1 cellular context compared by ENCODE assay signal in the genomic region with DNA sequence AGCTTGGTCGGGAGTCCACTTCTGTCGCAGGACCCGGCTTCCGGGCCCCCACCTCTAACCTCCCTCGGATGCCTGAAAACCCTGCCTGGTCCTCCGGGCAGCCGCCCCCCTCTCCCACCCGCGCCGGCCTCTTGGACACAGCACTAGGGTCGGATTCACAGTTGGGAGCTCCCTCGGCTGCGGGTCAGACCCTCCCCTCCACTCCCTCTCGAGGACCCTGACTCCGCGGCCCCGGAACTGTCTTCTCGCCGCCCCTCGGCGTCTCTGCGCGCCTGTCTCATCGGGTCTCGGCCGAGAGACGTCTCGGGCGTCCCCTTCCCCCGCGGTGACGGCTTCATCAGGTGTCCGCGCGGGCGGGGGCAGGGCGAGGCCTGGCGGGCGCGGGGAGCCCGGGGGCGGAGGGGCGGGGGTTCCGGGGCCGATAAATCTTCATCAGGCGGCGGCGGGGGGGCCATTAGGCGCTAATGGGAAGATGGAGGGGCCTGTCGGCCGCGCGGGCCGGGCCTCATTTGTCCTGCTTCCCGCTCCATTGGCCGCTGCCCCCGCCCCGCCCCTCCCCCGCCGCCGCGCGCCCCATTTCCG.
TF ChIP-seq lines count a peak whose summit lies in the region.

No MANE protein-coding gene starts in this region.

TF ChIP-seq in H1, 55 proteins besides CTCF, POLR2A, EP300 and RAD21:
- TF ChIP-seq PHF8 (conservative IDR thresholded peaks at IDR 0.05; ENCODE audit: low read depth, low read length): no peak
- peak; percentile 45 for TF ChIP-seq KDM4A (IDR thresholded peaks at IDR 0.05; ENCODE audit: low read depth, low read length, severe bottlenecking)
- TF ChIP-seq TAF1 (IDR thresholded peaks at IDR 0.05; ENCODE audit: low read depth, low read length): 0 out of 2 replicates have a peak, but pooled peaks have one; percentile 15
